Comparison of ENCODE assay signal across 8 cellular contexts in genomic region chr5:55226027-55226933, GRCh38. TPM values are rescaled to one million over a fixed set of nuclear protein-coding genes. Genes with fewer than 3 reads are reported as not detected.
DNase-seq lines count a peak whose midpoint lies in the region; ATAC-seq and TF ChIP-seq lines count a peak whose summit lies in the region.

No MANE protein-coding gene starts in this region.

- peak; percentile 86 for TF ChIP-seq CTCF in GM12874 (IDR thresholded peaks at IDR 0.05; ENCODE audit: insufficient read depth, low read depth, low read length)
- TF ChIP-seq CTCF in VCaP (conservative IDR thresholded peaks at IDR 0.05) = peak; percentile 92
- peak in 34 of 56 donors; percentile 7 to 51 (median 26) for TF ChIP-seq CTCF in dorsolateral prefrontal cortex (IDR thresholded peaks at IDR 0.05 in 54 of 56, conservative IDR thresholded peaks at IDR 0.05 in 2 of 56; ENCODE audit: low read depth in 1 of 56, partially characterized antibody in 56 of 56)
- peak; percentile 24 to 47 (median 40) for TF ChIP-seq CTCF in transverse colon (IDR thresholded peaks at IDR 0.05)

- no peak for TF ChIP-seq POLR2A in transverse colon (IDR thresholded peaks at IDR 0.05)

- DNase-seq in 8988T = peak; percentile 97
- peak; percentile 14 for DNase-seq in NCI-H2107 (lab: John Stamatoyannopoulos, UW)
- DNase-seq in dorsolateral prefrontal cortex = peak in 2 of 10 donors; percentile 9 to 32
- peak; percentile 70 for DNase-seq in transverse colon

- WGBS in mesodermal cell (ENCODE audit: insufficient coverage in 2 of 2), 2 experiments = 3 to 4% methylated on average over 45 to 50 of the region's 54 CpGs
- 6 to 14% methylated on average over 4 to 24 of the region's 54 CpGs for WGBS in transverse colon (ENCODE audit: low coverage in 1 of 2), 2 donors

- H3K9me3 ChIP-seq in mesodermal cell (ENCODE audit: control insufficient read depth, low read length) (no peaks in the 10 kb centered on the region), transverse colon (no peaks in the 10 kb centered on the region)

- H3K36me3 ChIP-seq in mesodermal cell (ENCODE audit: control insufficient read depth, insufficient read depth, low read length) = no peaks in the 10 kb centered on the region
- no peaks in the 10 kb centered on the region for H3K36me3 ChIP-seq in transverse colon

- peaks cover 17 to 100% (median 100%) of the 10 kb centered on the region in 45 donors for H3K27me3 ChIP-seq in dorsolateral prefrontal cortex
- peaks cover 100% of the 10 kb centered on the region for H3K27me3 ChIP-seq in transverse colon

- peaks cover 10% of the 10 kb centered on the region for H3K4me1 ChIP-seq in mesodermal cell (ENCODE audit: control insufficient read depth, insufficient read depth, low read length, poor library complexity, severe bottlenecking)
- H3K4me1 ChIP-seq in transverse colon = peaks cover 9 to 29% (median 24%) of the 10 kb centered on the region in 4 donors

- ATAC-seq in HG02943 (IDR thresholded peaks at IDR 0.05; ENCODE audit: low read depth, unreplicated experiment) = peak; percentile 51

- H3K27ac ChIP-seq in VCaP = peak overlapping the region; percentile 87
- H3K27ac ChIP-seq in dorsolateral prefrontal cortex = no peak overlapping the region
- H3K27ac ChIP-seq in mesodermal cell (ENCODE audit: low read depth, low read length, severe bottlenecking) = no peak overlapping the region
- peak overlapping the region in 1 of 4 donors; percentile 48 for H3K27ac ChIP-seq in transverse colon

- TF ChIP-seq EP300 in transverse colon (IDR thresholded peaks at IDR 0.05; ENCODE audit: low read depth) = no peak

- H3K4me3 ChIP-seq in dorsolateral prefrontal cortex = peak overlapping the region in 57 of 59 donors; percentile 4 to 65 (median 47)
- H3K4me3 ChIP-seq in mesodermal cell (ENCODE audit: extremely low read depth, insufficient read depth, low read length, poor library complexity, severe bottlenecking) = peak overlapping the region; percentile 36
- H3K4me3 ChIP-seq in transverse colon = peak overlapping the region; percentile 12 to 50 (median 30)

- intact Hi-C loops in dorsolateral prefrontal cortex (cut with DNase I) (no loop called here), transverse colon (cut with DNase I; ENCODE audit: low total_unique reads) (loop anchor here (10.0 kb wide), 1 partner anchor 51 kb away; the partner anchor contains the start of gene CDC20B)

- in situ Hi-C loops in transverse colon (cut with MboI; ENCODE audit: low pct_ligation_motif_present in 1 of 4, low pct_unique_long_range_greater_than_20kb in 1 of 4, low sequenced_read_pairs in 3 of 4) = loop anchor here in 1 of 4 donors (10.0 kb wide), 1 partner anchor 51 kb away; the partner anchor contains the start of gene CDC20B

RNA-seq across cellular contexts. Expression of gene MCIDAS, which starts 0.8 kb away (rescaled TPM):
- total RNA-seq in dorsolateral prefrontal cortex (1 to 10 TPM in 4 of 120 experiments, under 1 TPM in 34, not detected in 82; 0.20 to 1.7 (median 0.43) TPM), transverse colon (under 1 TPM in 1 of 4 donors, not detected in 3; 0.95 TPM)
- polyA plus RNA-seq in mesodermal cell (2013, experiment 1 of 2) = not detected
- not detected for polyA plus RNA-seq in mesodermal cell (2013, experiment 2 of 2)

RNA-seq across cellular contexts. Expression of gene CCNO, which starts 7.1 kb away (rescaled TPM):
- total RNA-seq in dorsolateral prefrontal cortex (10 to 100 TPM in 22 of 120 experiments, 1 to 10 TPM in 98; 1.1 to 16.6 (median 7.4) TPM), transverse colon (1 to 10 TPM in 3 of 4 donors, under 1 TPM in 1; 0.80 to 6.0 (median 2.8) TPM)
- 0.52 TPM for polyA plus RNA-seq in mesodermal cell (2013, experiment 1 of 2)
- polyA plus RNA-seq in mesodermal cell (2013, experiment 2 of 2) = not detected

RNA-seq across cellular contexts. Expression of gene CDC20B, which starts 53.3 kb away (rescaled TPM):
- total RNA-seq in dorsolateral prefrontal cortex (under 1 TPM in 18 of 120 experiments, not detected in 102; 0.13 to 0.68 (median 0.30) TPM), transverse colon (not detected)
- 0.55 TPM for polyA plus RNA-seq in mesodermal cell (2013, experiment 1 of 2)
- 0.46 TPM for polyA plus RNA-seq in mesodermal cell (2013, experiment 2 of 2)

Comparison
In these comparisons a context has a peak if more than half of its experiments do, and no peak if none do; other contexts are left out.
1. CTCF ChIP-seq: peak in every context shown above with its lines; median percentile 92 in VCaP; 86 in GM12874; 40 in transverse colon; 26 in dorsolateral prefrontal cortex.